Comparison of ENCODE assay signal across 10 cellular contexts in genomic region chrX:42714981-42715688, GRCh38.
DNase-seq lines count a peak whose midpoint lies in the region; ATAC-seq and FAIRE-seq lines count a peak whose summit lies in the region.
"Had no signal": no experiment of that assay in that cellular context is flagged by ENCODE, and none has a peak within 500 bp of the region (broad histone marks: within the 10 kb centered on the region; RNA-seq: fewer than 3 reads in every experiment).

No MANE protein-coding gene starts in this region.

- no peaks in the 10 kb centered on the region for H3K36me3 ChIP-seq in neuron (ENCODE audit: insufficient read depth, low read length)
- H3K36me3 ChIP-seq: suprapubic skin had no signal

- no peak for FAIRE-seq in urothelium cell line (lab: Jason Lieb, UNC)
- FAIRE-seq: TTC549 had no signal

- peak; percentile 27 for DNase-seq in NCI-H1436 (lab: John Stamatoyannopoulos, UW)
- DNase-seq in NCI-H1436 treated with DMSO at 0.1 percent for 48 hours (lab: John Stamatoyannopoulos, UW) = no peak
- peak; percentile 27 for DNase-seq in NCI-H2171 (lab: John Stamatoyannopoulos, UW)
- DNase-seq in activated T-cell treated with anti-CD3 and anti-CD28 coated beads, Interleukin-2, amount 50 U/mL, for 1 hour = peak; percentile 38
- DNase-seq in fibroblast of peridontal ligament (ENCODE audit: extremely low read depth) = peak; percentile 22
- DNase-seq in urothelium cell line (ENCODE audit: low spot score) = peak; percentile 61

- H2AFZ ChIP-seq in neuron (ENCODE audit: low read depth, low read length) = peak overlapping the region; percentile 33

- H3K4me1 ChIP-seq in neuron (ENCODE audit: insufficient read depth, low read length) = no peaks in the 10 kb centered on the region

- no peaks in the 10 kb centered on the region for H3K9me3 ChIP-seq in neuron (ENCODE audit: low read length)
- H3K9me3 ChIP-seq: suprapubic skin had no signal

- no peaks in the 10 kb centered on the region for H3K27me3 ChIP-seq in neuron (ENCODE audit: insufficient read depth, low read length)
- H3K27me3 ChIP-seq: suprapubic skin had no signal

- no peak overlapping the region for H3K4me3 ChIP-seq in neuron (ENCODE audit: low read length)
- H3K4me3 ChIP-seq: suprapubic skin had no signal

- no peak for ATAC-seq in HG02981 (IDR thresholded peaks at IDR 0.05; ENCODE audit: unreplicated experiment)
